ENCODE assay signal across 8 cellular contexts in genomic region chr7:142782922-142783900, GRCh38. TPM values are rescaled to one million over a fixed set of nuclear protein-coding genes. Genes with fewer than 3 reads are reported as not detected.
A peak's percentile ranks its signal among the peaks of the same experiment; 100 is the strongest.
DNase-seq lines count a peak whose midpoint lies in the region; ATAC-seq, FAIRE-seq and TF ChIP-seq lines count a peak whose summit lies in the region.

No MANE protein-coding gene starts in this region.

- TF ChIP-seq EP300 in K562 (IDR thresholded peaks at IDR 0.05; ENCODE audit: low read length): no peak
- TF ChIP-seq EP300 in sigmoid colon (IDR thresholded peaks at IDR 0.05): no peak

- FAIRE-seq in K562 (lab: Jason Lieb, UNC): peak; percentile 99

- intact Hi-C loops in K562 (cut with micrococcal nuclease) (loop anchor here (1.0 to 2.0 kb wide), 8 partner anchors 28 to 248 kb away; no protein-coding TSS in a partner anchor), sigmoid colon (cut with DNase I) (loop anchor here (1.0 to 10.0 kb wide), 3 partner anchors 114 to 178 kb away; no protein-coding TSS in a partner anchor)

- 10% methylated on average over 32 of the region's 32 CpGs for WGBS in K562 (ENCODE audit: insufficient coverage, low coverage, missing lambda C conversion rate)
- WGBS in sigmoid colon, 2 donors: 10 to 12% methylated on average over 32 of the region's 32 CpGs

- ATAC-seq in GM18867 (IDR thresholded peaks at IDR 0.05; ENCODE audit: unreplicated experiment) (peak; percentile 90), HG03066 (IDR thresholded peaks at IDR 0.05; ENCODE audit: low read depth, unreplicated experiment) (peak; percentile 93), K562 (peak; percentile 98)

- H3K27me3 ChIP-seq in K562 (ENCODE audit: control insufficient read depth in 2 of 2, insufficient read depth in 2 of 2, low read length in 2 of 2): peaks cover 6 to 37% of the 10 kb centered on the region in 2 experiments; a peak in 4 of 5 replicates
- peaks cover 0 to 9% (median 5%) of the 10 kb centered on the region in 3 donors for H3K27me3 ChIP-seq in sigmoid colon

- peak overlapping the region; percentile 41 for H3K4me2 ChIP-seq in K562 (ENCODE audit: insufficient read depth, low read length)

- H3K9me1 ChIP-seq in K562 (ENCODE audit: control insufficient read depth, insufficient read depth, low read length): no peaks in the 10 kb centered on the region

- no peaks in the 10 kb centered on the region for H3K9me3 ChIP-seq in K562 (replicated peaks; ENCODE audit: control insufficient read depth, insufficient read depth, low read depth, low read length)
- H3K9me3 ChIP-seq in sigmoid colon: no peaks in the 10 kb centered on the region

- H3K4me3 ChIP-seq in K562 (no peak overlapping the region), sigmoid colon (peak overlapping the region in 3 of 4 donors; percentile 27 to 33 (median 28))

- no TSS peak for BruUV-seq in K562 (replicated peaks; lab: Mats Ljungman, UMichigan)

- H2AFZ ChIP-seq in K562 (ENCODE audit: low read depth, low read length): peak overlapping the region; percentile 60

- CTCF ChIA-PET in K562 (lab: Yijun Ruan, JAX; ENCODE audit: low intra/inter-chr PET ratio): interaction anchor here (0.5 to 4.4 kb wide), 22 partner anchors 12 to 432 kb away, joined by 3 to 72 read pairs (median 4); partner anchors contain the start of gene PRSS2

- DNase-seq in AG08396 (ENCODE audit: low spot score) (peak; percentile 81), NCI-H2081 (lab: John Stamatoyannopoulos, UW) (peak; percentile 95 to 97), T1000 (lab: John Stamatoyannopoulos, UW) (peak; percentile 76), K562 (ENCODE audit: extremely low read depth in 1 of 4, low spot score in 3 of 4) (peak; percentile 91 to 96 (median 94)), iPS DF 4.7 (ENCODE audit: extremely low read depth, low spot score) (peak; percentile 66), sigmoid colon (peak; percentile 90)

- TF ChIP-seq POLR2A in K562 (conservative IDR thresholded peaks at IDR 0.05): no peak
- TF ChIP-seq POLR2A in sigmoid colon (IDR thresholded peaks at IDR 0.05): no peak

- H4K20me1 ChIP-seq in K562 (replicated peaks; ENCODE audit: control insufficient read depth, insufficient read depth, low read length): no peaks in the 10 kb centered on the region

- H3K27ac ChIP-seq in K562 (ENCODE audit: extremely low read depth, low read depth, low read length): no peak overlapping the region
- H3K27ac ChIP-seq in sigmoid colon: no peak overlapping the region

- H3K9ac ChIP-seq in K562 (ENCODE audit: insufficient read depth in 1 of 2, low read depth in 2 of 2, low read length in 2 of 2): no peak overlapping the region

- H3K79me2 ChIP-seq in K562 (ENCODE audit: control insufficient read depth, insufficient read depth, low read length): no peaks in the 10 kb centered on the region

- in situ Hi-C loops in K562 (cut with MboI): loop anchor here (25.0 kb wide), 1 partner anchor 146 kb away; no protein-coding TSS in a partner anchor

- H3K36me3 ChIP-seq in K562 (ENCODE audit: control insufficient read depth, insufficient read depth, low read length) (no peaks in the 10 kb centered on the region), sigmoid colon (no peaks in the 10 kb centered on the region)

- POLR2A ChIA-PET in K562 (lab: Yijun Ruan, JAX): interaction anchor here (0.6 to 1.1 kb wide), 5 partner anchors 10 to 247 kb away, joined by 3 read pairs; no protein-coding TSS in a partner anchor

- TF ChIP-seq CTCF in K562 (IDR thresholded peaks at IDR 0.05 in 2 of 3, conservative IDR thresholded peaks at IDR 0.05 in 1 of 3; ENCODE audit: insufficient read depth in 2 of 3, low read depth in 1 of 3, low read length in 3 of 3): peak; percentile 99 to 100 (median 100)
- TF ChIP-seq CTCF in sigmoid colon (IDR thresholded peaks at IDR 0.05): peak; percentile 80 to 89 (median 86)

- H3K4me1 ChIP-seq in K562 (replicated peaks in 1 of 2; ENCODE audit: control insufficient read depth in 2 of 2, insufficient read depth in 2 of 2, low read length in 2 of 2): peaks cover under 1 to 2% of the 10 kb centered on the region in 2 experiments; a peak in 2 of 5 replicates
- H3K4me1 ChIP-seq in sigmoid colon: peaks cover 0 to 5% (median 2%) of the 10 kb centered on the region in 4 donors

- peak; percentile 99 to 100 for TF ChIP-seq RAD21 in K562 (CRISPR knock-in tag; conservative IDR thresholded peaks at IDR 0.05 in 1 of 2, IDR thresholded peaks at IDR 0.05 in 1 of 2)

TF ChIP-seq in K562, 482 proteins besides CTCF, POLR2A, EP300 and RAD21 (continues in another document):
- no peak for TF ChIP-seq ZNF175 (CRISPR knock-in tag; IDR thresholded peaks at IDR 0.05; ENCODE audit: low read depth)
- no peak for TF ChIP-seq SNIP1 (IDR thresholded peaks at IDR 0.05; ENCODE audit: low read depth)
- TF ChIP-seq ZFP30 (CRISPR knock-in tag; IDR thresholded peaks at IDR 0.05; ENCODE audit: borderline replicate concordance): no peak
- 0 out of 2 replicates have a peak, but pooled peaks have one; percentile 24 for TF ChIP-seq L3MBTL2 (IDR thresholded peaks at IDR 0.05)
- peak; percentile 70; the same call in 1 of the 2 replicates for TF ChIP-seq CBX1 (IDR thresholded peaks at IDR 0.05; ENCODE audit: low read depth)
- TF ChIP-seq NEUROD1 (IDR thresholded peaks at IDR 0.05; ENCODE audit: borderline replicate concordance, low read depth, low read length, partially characterized antibody): no peak
- peak; percentile 96 for TF ChIP-seq ZFP36 (IDR thresholded peaks at IDR 0.05; ENCODE audit: low read depth, low read length, partially characterized antibody)
- TF ChIP-seq SMC3 (conservative IDR thresholded peaks at IDR 0.05; ENCODE audit: insufficient read depth, low read depth, low read length): peak; percentile 99
- TF ChIP-seq DIDO1 (tag; IDR thresholded peaks at IDR 0.05; ENCODE audit: low read depth): 0 out of 2 replicates have a peak, but pooled peaks have one; percentile 15
- peak in 1 of 2 experiments; percentile 56 for TF ChIP-seq E2F6 (IDR thresholded peaks at IDR 0.05; ENCODE audit: borderline replicate concordance in 1 of 2, extremely low read depth in 1 of 2, insufficient read depth in 1 of 2, insufficient read length in 1 of 2, low read depth in 1 of 2, low read length in 1 of 2, poor library complexity in 1 of 2, severe bottlenecking in 1 of 2)
- TF ChIP-seq CREB1 (IDR thresholded peaks at IDR 0.05): no peak
- TF ChIP-seq CREB1 (CRISPR knock-in tag; IDR thresholded peaks at IDR 0.05): peak; percentile 55; the same call in 1 of the 2 replicates

RNA-seq across cellular contexts. Expression of gene PRSS2, which starts 12.4 kb away (rescaled TPM):
- 2.5 TPM in 1 of 2 replicates, not detected in the other for total RNA-seq in K562 (2011; cell fraction: chromatin; rRNA removed; ENCODE audit: low replicate concordance)
- total RNA-seq in K562 (2011; cell fraction: nucleolus; rRNA removed): 4.6 and 6.2 TPM in 2 replicates
- 3.5 and 4.8 TPM in 2 replicates for total RNA-seq in K562 (2011; cell fraction: nucleoplasm; rRNA removed)
- 1.1 and 1.7 TPM in 2 replicates for total RNA-seq in K562 (2014; rRNA removed)
- 2.4 and 2.5 TPM in 2 replicates for total RNA-seq in K562 (2014; rRNA removed; fragmentation: Illumina TruSeq; extraction: Trizol)
- total RNA-seq in K562 (2015; rRNA removed; fragmentation: Illumina TruSeq; extraction: Trizol): 1.3 and 2.4 TPM in 2 replicates
- total RNA-seq in K562 (2021): 23.9 and 30.1 TPM in 2 replicates
- 3.8 and 6.4 TPM in 2 replicates for polyA plus RNA-seq in K562 (2011; rRNA removed)
- polyA plus RNA-seq in K562 (2011; cell fraction: cytosol; rRNA removed): 9.3 and 14.7 TPM in 2 replicates
- 4.3 and 5.0 TPM in 2 replicates for polyA plus RNA-seq in K562 (2011; cell fraction: nucleus; rRNA removed)
- 6.6 and 43.8 TPM in 2 replicates for polyA plus RNA-seq in K562 (2012)
- polyA plus RNA-seq in K562 (2014; fragmentation: Illumina TruSeq; extraction: Trizol): 4.7 and 6.2 TPM in 2 replicates
- 10 to 100 TPM in 1 of 2 experiments, 1 to 10 TPM in 1; 9.5 to 16.4 TPM for polyA plus RNA-seq in K562 (2014; fragmentation: Nextera tagmentation; extraction: Ambion mirVana)
- 1.4 and 1.6 TPM in 2 replicates for polyA plus RNA-seq in K562 (2014; rRNA removed)
- polyA minus RNA-seq in K562 (2011; rRNA and poly(A)+ RNA removed): 2.8 and 3.7 TPM in 2 replicates
- polyA minus RNA-seq in K562 (2011; cell fraction: cytosol; rRNA and poly(A)+ RNA removed): 4.5 and 5.4 TPM in 2 replicates
- polyA minus RNA-seq in K562 (2011; cell fraction: nucleus; rRNA and poly(A)+ RNA removed): 0.67 and 1.4 TPM in 2 replicates
- total RNA-seq in sigmoid colon: not detected
- polyA plus RNA-seq in sigmoid colon: 10 to 100 TPM in 1 of 3 donors, 1 to 10 TPM in 2; 1.4 to 30.0 (median 3.0) TPM

RNA-seq across cellular contexts. Expression of gene PRSS1, which starts 33.9 kb away (rescaled TPM):
- not detected in 2 replicates for total RNA-seq in K562 (2011; cell fraction: chromatin; rRNA removed; ENCODE audit: low replicate concordance)
- total RNA-seq in K562 (2011; cell fraction: nucleolus; rRNA removed): not detected in 2 replicates
- total RNA-seq in K562 (2011; cell fraction: nucleoplasm; rRNA removed): not detected in 2 replicates
- total RNA-seq in K562 (2014; rRNA removed) (not detected in 2 replicates), K562 (2014; rRNA removed; fragmentation: Illumina TruSeq; extraction: Trizol) (not detected in 2 replicates), K562 (2015; rRNA removed; fragmentation: Illumina TruSeq; extraction: Trizol) (not detected in 2 replicates), K562 (2021) (6.6 and 8.8 TPM in 2 replicates), sigmoid colon (not detected)
- polyA plus RNA-seq in K562 (2011; rRNA removed) (not detected in 2 replicates), K562 (2014; fragmentation: Illumina TruSeq; extraction: Trizol) (not detected in 2 replicates), K562 (2014; fragmentation: Nextera tagmentation; extraction: Ambion mirVana) (under 1 TPM; 0.07 to 0.20 TPM), K562 (2014; rRNA removed) (not detected in 2 replicates), sigmoid colon (10 to 100 TPM in 1 of 3 donors, 1 to 10 TPM in 1, under 1 TPM in 1; 0.67 to 25.8 (median 1.8) TPM)
- not detected in 2 replicates for polyA plus RNA-seq in K562 (2011; cell fraction: cytosol; rRNA removed)
- 0.27 TPM in 1 of 2 replicates, not detected in the other for polyA plus RNA-seq in K562 (2011; cell fraction: nucleus; rRNA removed)
- 0.86 TPM in 1 of 2 replicates, not detected in the other for polyA plus RNA-seq in K562 (2012)
- not detected in 2 replicates for polyA minus RNA-seq in K562 (2011; rRNA and poly(A)+ RNA removed)
- not detected in 2 replicates for polyA minus RNA-seq in K562 (2011; cell fraction: cytosol; rRNA and poly(A)+ RNA removed)
- not detected in 2 replicates for polyA minus RNA-seq in K562 (2011; cell fraction: nucleus; rRNA and poly(A)+ RNA removed)
